In the genomic region with DNA sequence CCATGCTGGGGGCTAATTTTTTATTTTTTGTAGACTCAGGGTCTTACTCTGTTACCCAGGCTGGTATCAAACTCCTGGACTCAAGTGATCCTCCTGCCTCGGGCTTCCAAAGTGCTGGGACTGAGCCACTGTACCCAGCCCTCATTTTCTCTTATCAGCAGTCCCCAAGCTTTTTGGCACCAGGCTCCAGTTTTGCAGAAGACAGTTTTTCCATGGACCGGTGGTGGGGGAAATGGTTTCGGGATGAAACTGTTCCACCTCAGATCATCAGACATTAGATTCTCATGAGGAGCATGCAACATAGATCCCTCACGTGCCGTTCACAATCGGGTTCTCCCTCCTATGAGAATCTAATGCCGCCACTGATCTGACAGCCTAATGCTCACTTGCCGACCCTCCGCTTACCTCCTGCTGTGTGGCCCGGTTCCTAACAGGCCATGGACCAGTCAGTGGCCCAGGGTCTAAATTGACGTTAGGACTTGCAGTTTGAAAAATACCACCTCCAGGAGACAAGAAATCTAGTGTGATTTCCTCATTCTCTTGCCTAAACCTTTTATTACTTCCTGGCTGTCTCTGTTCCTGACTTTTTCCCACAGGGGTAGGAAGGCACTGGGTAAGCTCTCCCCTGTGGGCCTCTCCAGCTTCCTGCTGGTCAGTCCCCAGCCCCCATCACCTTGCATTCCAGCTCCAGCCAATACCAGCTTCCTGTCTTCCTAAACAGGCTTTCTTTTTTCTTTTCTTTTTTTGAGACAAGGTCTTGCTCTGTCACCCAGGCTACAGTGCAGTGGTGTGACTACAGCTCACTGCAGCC, we compare ENCODE assay signal across 1 cellular context.
A peak's percentile ranks its signal among the peaks of the same experiment; 100 is the strongest.
TF ChIP-seq lines count a peak whose summit lies in the region.

No MANE protein-coding gene starts in this region.

TF ChIP-seq in HepG2, 621 proteins besides CTCF, POLR2A, EP300 and RAD21 (continues in another document):
- TF ChIP-seq ARNTL (CRISPR knock-in tag; IDR thresholded peaks at IDR 0.05), result no peak
- no peak for TF ChIP-seq ZNF101 (CRISPR knock-in tag; IDR thresholded peaks at IDR 0.05; ENCODE audit: borderline replicate concordance, low read depth)
- TF ChIP-seq ZNF547 (CRISPR knock-in tag; IDR thresholded peaks at IDR 0.05), result no peak
- TF ChIP-seq ZBTB1 (CRISPR knock-in tag; IDR thresholded peaks at IDR 0.05; ENCODE audit: borderline replicate concordance), result no peak
- no peak for TF ChIP-seq AGO2 (optimal IDR thresholded peaks at IDR 0.05; ENCODE audit: low read depth, low read length)
- TF ChIP-seq TCF7L2 (IDR thresholded peaks at IDR 0.05; ENCODE audit: low read depth, low read length), result no peak
- TF ChIP-seq, protein P1, sequence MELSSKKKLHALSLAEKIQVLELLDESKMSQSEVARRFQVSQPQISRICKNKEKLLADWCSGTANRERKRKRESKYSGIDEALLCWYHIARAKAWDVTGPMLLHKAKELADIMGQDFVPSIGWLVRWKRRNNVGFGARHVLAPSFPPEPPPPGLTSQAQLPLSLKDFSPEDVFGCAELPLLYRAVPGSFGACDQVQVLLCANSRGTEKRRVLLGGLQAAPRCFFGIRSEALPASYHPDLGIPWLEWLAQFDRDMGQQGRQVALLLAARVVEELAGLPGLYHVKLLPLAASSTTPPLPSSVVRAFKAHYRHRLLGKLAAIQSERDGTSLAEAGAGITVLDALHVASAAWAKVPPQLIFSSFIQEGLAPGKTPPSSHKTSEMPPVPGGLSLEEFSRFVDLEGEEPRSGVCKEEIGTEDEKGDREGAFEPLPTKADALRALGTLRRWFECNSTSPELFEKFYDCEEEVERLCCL (CRISPR knock-in tag; IDR thresholded peaks at IDR 0.05; ENCODE audit: borderline replicate concordance), result no peak
- TF ChIP-seq, protein P2, sequence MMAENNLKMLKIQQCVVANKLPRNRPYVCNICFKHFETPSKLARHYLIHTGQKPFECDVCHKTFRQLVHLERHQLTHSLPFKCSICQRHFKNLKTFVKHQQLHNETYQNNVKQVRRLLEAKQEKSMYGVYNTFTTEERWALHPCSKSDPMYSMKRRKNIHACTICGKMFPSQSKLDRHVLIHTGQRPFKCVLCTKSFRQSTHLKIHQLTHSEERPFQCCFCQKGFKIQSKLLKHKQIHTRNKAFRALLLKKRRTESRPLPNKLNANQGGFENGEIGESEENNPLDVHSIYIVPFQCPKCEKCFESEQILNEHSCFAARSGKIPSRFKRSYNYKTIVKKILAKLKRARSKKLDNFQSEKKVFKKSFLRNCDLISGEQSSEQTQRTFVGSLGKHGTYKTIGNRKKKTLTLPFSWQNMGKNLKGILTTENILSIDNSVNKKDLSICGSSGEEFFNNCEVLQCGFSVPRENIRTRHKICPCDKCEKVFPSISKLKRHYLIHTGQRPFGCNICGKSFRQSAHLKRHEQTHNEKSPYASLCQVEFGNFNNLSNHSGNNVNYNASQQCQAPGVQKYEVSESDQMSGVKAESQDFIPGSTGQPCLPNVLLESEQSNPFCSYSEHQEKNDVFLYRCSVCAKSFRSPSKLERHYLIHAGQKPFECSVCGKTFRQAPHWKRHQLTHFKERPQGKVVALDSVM (CRISPR knock-in tag; IDR thresholded peaks at IDR 0.05), result peak; percentile 24; the same call in 1 of the 2 replicates
- TF ChIP-seq TBP (CRISPR knock-in tag; IDR thresholded peaks at IDR 0.05), result no peak
- TF ChIP-seq ZBTB20 (CRISPR knock-in tag; IDR thresholded peaks at IDR 0.05; ENCODE audit: borderline replicate concordance, low read depth), result no peak
- TF ChIP-seq KMT2B (CRISPR knock-in tag; IDR thresholded peaks at IDR 0.05), result no peak
- TF ChIP-seq SSRP1 (CRISPR knock-in tag; IDR thresholded peaks at IDR 0.05), result no peak
- TF ChIP-seq HMGA1 (CRISPR knock-in tag; conservative IDR thresholded peaks at IDR 0.05), result no peak
- peak; percentile 69 for TF ChIP-seq RXRB (CRISPR knock-in tag; IDR thresholded peaks at IDR 0.05; ENCODE audit: borderline replicate concordance)
- TF ChIP-seq KLF6 (CRISPR knock-in tag; IDR thresholded peaks at IDR 0.05), result no peak
- no peak for TF ChIP-seq ZKSCAN5 (CRISPR knock-in tag; IDR thresholded peaks at IDR 0.05)
- no peak for TF ChIP-seq TOPORS (CRISPR knock-in tag; IDR thresholded peaks at IDR 0.05)
- no peak for TF ChIP-seq SRSF9 (IDR thresholded peaks at IDR 0.05; ENCODE audit: borderline replicate concordance, insufficient read depth, low read depth, low read length, poor library complexity, severe bottlenecking)
- no peak for TF ChIP-seq JDP2 (CRISPR knock-in tag; IDR thresholded peaks at IDR 0.05; ENCODE audit: borderline replicate concordance)
- TF ChIP-seq, protein P3, sequence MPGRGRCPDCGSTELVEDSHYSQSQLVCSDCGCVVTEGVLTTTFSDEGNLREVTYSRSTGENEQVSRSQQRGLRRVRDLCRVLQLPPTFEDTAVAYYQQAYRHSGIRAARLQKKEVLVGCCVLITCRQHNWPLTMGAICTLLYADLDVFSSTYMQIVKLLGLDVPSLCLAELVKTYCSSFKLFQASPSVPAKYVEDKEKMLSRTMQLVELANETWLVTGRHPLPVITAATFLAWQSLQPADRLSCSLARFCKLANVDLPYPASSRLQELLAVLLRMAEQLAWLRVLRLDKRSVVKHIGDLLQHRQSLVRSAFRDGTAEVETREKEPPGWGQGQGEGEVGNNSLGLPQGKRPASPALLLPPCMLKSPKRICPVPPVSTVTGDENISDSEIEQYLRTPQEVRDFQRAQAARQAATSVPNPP (CRISPR knock-in tag; IDR thresholded peaks at IDR 0.05), result no peak
- no peak for TF ChIP-seq ZNF577 (CRISPR knock-in tag; IDR thresholded peaks at IDR 0.05; ENCODE audit: borderline replicate concordance, low read depth)
- TF ChIP-seq, protein P4, sequence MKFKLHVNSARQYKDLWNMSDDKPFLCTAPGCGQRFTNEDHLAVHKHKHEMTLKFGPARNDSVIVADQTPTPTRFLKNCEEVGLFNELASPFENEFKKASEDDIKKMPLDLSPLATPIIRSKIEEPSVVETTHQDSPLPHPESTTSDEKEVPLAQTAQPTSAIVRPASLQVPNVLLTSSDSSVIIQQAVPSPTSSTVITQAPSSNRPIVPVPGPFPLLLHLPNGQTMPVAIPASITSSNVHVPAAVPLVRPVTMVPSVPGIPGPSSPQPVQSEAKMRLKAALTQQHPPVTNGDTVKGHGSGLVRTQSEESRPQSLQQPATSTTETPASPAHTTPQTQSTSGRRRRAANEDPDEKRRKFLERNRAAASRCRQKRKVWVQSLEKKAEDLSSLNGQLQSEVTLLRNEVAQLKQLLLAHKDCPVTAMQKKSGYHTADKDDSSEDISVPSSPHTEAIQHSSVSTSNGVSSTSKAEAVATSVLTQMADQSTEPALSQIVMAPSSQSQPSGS (CRISPR knock-in tag; IDR thresholded peaks at IDR 0.05), result peak; percentile 31; the same call in 1 of the 2 replicates
- no peak for TF ChIP-seq PCBP2 (optimal IDR thresholded peaks at IDR 0.05; ENCODE audit: low read depth, low read length, poor library complexity, severe bottlenecking)
- TF ChIP-seq JUNB (CRISPR knock-in tag; IDR thresholded peaks at IDR 0.05; ENCODE audit: borderline replicate concordance), result no peak
- TF ChIP-seq TAF15 (IDR thresholded peaks at IDR 0.05; ENCODE audit: low read depth, low read length, poor library complexity, severe bottlenecking), result no peak
- TF ChIP-seq, protein P5, sequence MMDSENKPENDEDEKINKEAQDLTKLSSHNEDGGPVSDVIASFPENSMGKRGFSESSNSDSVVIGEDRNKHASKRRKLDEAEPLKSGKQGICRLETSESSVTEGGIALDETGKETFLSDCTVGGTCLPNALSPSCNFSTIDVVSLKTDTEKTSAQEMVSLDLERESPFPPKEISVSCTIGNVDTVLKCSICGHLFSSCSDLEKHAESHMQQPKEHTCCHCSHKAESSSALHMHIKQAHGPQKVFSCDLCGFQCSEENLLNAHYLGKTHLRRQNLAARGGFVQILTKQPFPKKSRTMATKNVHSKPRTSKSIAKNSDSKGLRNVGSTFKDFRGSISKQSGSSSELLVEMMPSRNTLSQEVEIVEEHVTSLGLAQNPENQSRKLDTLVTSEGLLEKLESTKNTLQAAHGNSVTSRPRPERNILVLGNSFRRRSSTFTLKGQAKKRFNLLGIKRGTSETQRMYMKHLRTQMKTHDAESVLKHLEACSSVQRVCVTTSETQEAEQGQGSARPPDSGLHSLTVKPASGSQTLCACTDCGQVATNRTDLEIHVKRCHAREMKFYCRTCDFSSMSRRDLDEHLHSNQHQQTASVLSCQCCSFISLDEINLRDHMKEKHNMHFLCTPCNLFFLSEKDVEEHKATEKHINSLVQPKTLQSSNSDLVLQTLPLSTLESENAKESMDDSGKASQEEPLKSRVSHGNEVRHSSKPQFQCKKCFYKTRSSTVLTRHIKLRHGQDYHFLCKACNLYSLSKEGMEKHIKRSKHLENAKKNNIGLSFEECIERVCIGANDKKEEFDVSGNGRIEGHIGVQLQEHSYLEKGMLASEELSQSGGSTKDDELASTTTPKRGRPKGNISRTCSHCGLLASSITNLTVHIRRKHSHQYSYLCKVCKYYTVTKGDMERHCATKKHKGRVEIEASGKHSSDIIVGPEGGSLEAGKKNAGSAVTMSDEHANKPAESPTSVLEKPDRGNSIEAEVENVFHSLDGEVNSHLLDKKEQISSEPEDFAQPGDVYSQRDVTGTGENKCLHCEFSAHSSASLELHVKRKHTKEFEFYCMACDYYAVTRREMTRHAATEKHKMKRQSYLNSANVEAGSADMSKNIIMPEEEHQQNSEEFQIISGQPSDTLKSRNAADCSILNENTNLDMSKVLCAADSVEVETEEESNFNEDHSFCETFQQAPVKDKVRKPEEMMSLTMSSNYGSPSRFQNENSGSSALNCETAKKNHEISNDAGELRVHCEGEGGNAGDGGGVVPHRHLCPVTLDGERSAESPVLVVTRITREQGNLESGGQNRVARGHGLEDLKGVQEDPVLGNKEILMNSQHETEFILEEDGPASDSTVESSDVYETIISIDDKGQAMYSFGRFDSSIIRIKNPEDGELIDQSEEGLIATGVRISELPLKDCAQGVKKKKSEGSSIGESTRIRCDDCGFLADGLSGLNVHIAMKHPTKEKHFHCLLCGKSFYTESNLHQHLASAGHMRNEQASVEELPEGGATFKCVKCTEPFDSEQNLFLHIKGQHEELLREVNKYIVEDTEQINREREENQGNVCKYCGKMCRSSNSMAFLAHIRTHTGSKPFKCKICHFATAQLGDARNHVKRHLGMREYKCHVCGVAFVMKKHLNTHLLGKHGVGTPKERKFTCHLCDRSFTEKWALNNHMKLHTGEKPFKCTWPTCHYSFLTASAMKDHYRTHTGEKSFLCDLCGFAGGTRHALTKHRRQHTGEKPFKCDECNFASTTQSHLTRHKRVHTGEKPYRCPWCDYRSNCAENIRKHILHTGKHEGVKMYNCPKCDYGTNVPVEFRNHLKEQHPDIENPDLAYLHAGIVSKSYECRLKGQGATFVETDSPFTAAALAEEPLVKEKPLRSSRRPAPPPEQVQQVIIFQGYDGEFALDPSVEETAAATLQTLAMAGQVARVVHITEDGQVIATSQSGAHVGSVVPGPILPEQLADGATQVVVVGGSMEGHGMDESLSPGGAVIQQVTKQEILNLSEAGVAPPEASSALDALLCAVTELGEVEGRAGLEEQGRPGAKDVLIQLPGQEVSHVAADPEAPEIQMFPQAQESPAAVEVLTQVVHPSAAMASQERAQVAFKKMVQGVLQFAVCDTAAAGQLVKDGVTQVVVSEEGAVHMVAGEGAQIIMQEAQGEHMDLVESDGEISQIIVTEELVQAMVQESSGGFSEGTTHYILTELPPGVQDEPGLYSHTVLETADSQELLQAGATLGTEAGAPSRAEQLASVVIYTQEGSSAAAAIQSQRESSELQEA (CRISPR knock-in tag; IDR thresholded peaks at IDR 0.05; ENCODE audit: not compliant biosample characterization), result no peak
- no peak; the same call in 1 of the 2 replicates for TF ChIP-seq MIER2 (CRISPR knock-in tag; IDR thresholded peaks at IDR 0.05)
- TF ChIP-seq SNRNP70 (IDR thresholded peaks at IDR 0.05; ENCODE audit: low read depth, low read length), result no peak
- no peak for TF ChIP-seq ZNF530 (CRISPR knock-in tag; IDR thresholded peaks at IDR 0.05; ENCODE audit: low read depth)
- TF ChIP-seq, protein P6, sequence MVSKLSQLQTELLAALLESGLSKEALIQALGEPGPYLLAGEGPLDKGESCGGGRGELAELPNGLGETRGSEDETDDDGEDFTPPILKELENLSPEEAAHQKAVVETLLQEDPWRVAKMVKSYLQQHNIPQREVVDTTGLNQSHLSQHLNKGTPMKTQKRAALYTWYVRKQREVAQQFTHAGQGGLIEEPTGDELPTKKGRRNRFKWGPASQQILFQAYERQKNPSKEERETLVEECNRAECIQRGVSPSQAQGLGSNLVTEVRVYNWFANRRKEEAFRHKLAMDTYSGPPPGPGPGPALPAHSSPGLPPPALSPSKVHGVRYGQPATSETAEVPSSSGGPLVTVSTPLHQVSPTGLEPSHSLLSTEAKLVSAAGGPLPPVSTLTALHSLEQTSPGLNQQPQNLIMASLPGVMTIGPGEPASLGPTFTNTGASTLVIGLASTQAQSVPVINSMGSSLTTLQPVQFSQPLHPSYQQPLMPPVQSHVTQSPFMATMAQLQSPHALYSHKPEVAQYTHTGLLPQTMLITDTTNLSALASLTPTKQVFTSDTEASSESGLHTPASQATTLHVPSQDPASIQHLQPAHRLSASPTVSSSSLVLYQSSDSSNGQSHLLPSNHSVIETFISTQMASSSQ (IDR thresholded peaks at IDR 0.05; ENCODE audit: low read depth), result no peak
- TF ChIP-seq, protein P6 (CRISPR knock-in tag; IDR thresholded peaks at IDR 0.05; ENCODE audit: borderline replicate concordance), result no peak
- no peak for TF ChIP-seq MAF1 (CRISPR knock-in tag; IDR thresholded peaks at IDR 0.05; ENCODE audit: borderline replicate concordance)
- TF ChIP-seq, protein P7, sequence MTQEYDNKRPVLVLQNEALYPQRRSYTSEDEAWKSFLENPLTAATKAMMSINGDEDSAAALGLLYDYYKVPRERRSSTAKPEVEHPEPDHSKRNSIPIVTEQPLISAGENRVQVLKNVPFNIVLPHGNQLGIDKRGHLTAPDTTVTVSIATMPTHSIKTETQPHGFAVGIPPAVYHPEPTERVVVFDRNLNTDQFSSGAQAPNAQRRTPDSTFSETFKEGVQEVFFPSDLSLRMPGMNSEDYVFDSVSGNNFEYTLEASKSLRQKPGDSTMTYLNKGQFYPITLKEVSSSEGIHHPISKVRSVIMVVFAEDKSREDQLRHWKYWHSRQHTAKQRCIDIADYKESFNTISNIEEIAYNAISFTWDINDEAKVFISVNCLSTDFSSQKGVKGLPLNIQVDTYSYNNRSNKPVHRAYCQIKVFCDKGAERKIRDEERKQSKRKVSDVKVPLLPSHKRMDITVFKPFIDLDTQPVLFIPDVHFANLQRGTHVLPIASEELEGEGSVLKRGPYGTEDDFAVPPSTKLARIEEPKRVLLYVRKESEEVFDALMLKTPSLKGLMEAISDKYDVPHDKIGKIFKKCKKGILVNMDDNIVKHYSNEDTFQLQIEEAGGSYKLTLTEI (CRISPR knock-in tag; conservative IDR thresholded peaks at IDR 0.05), result no peak
- TF ChIP-seq MLLT10 (CRISPR knock-in tag; IDR thresholded peaks at IDR 0.05), result no peak
